In the genomic region with DNA sequence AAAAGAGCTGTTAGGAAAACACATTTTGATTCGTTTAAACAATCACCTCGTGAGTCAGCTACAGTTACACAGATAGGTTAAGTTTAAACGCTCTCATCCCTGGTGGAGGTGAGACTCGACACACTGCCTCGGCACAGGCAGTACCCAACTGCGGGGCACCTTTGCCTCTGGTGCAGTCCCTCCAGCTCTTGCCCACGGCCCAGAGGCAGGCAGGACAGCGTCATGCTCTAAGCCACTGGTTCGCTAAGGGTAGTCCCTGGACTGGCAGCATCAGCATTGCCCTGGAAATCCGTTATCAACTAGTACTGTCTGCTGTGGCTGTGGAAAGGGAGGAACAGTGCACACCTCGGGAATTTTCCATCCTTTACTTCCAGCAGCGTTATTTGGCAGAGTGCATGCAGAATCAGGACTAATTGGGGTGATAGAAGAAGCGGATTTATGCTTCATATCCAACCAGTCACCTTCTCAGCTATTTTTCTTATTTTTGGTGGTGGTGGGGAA, we compare ENCODE assay signal across 19 cellular contexts. TPM values are rescaled to one million over a fixed set of nuclear protein-coding genes. Genes with fewer than 3 reads are reported as not detected.
DNase-seq lines count a peak whose midpoint lies in the region; ATAC-seq and TF ChIP-seq lines count a peak whose summit lies in the region.
"Had no signal": no experiment of that assay in that cellular context is flagged by ENCODE, and none has a peak within 500 bp of the region (broad histone marks: within the 10 kb centered on the region; RNA-seq: fewer than 3 reads in every experiment).

No MANE protein-coding gene starts in this region.

- no peak overlapping the region for H3K4me2 ChIP-seq in H9 (ENCODE audit: insufficient read depth, insufficient read length, low read length)

- no peak overlapping the region for H2BK20ac ChIP-seq in H9 (ENCODE audit: low read depth, low read length, poor library complexity, severe bottlenecking)

- H3K9ac ChIP-seq in H9 (ENCODE audit: extremely low read depth, insufficient read length, low read length) = no peak overlapping the region
- H3K9ac ChIP-seq: GM23248 had no signal

- H3K9me3 ChIP-seq in H9 (ENCODE audit: control insufficient read depth, low read depth, low read length) = no peaks in the 10 kb centered on the region
- H3K9me3 ChIP-seq: BE2C, HAP-1 had no signal

- no peaks in the 10 kb centered on the region; a peak in 1 of 7 replicates for H3K36me3 Mint-ChIP-seq in H9 (ENCODE audit: insufficient read depth in 1 of 3, low read depth in 3 of 3)
- H3K36me3 Mint-ChIP-seq: CD8-positive, alpha-beta T cell had no signal

- no peak overlapping the region for H2BK15ac ChIP-seq in H9 (ENCODE audit: low read depth, low read length)

- H3K79me2 ChIP-seq in H9 (ENCODE audit: insufficient read depth, low read length) = no peaks in the 10 kb centered on the region

- no peak overlapping the region for H2BK120ac ChIP-seq in H9 (ENCODE audit: low read depth, low read length, poor library complexity, severe bottlenecking)

- no peak overlapping the region for H3K18ac ChIP-seq in H9 (ENCODE audit: insufficient read length, low read depth, low read length)

- H3K4me1 Mint-ChIP-seq in H9 = peaks cover 18 to 26% of the 10 kb centered on the region in 2 experiments

- H4K91ac ChIP-seq in H9 (ENCODE audit: insufficient read length, low read depth, low read length) = no peak overlapping the region

- TF ChIP-seq CTCF in H9 (conservative IDR thresholded peaks at IDR 0.05) = no peak

- H2BK12ac ChIP-seq in H9 (ENCODE audit: insufficient read length, low read depth, low read length) = no peak overlapping the region

- ATAC-seq in SK-N-SH treated with all-trans-retinoic acid at 6 μM for 48 hours (peak; percentile 30; the same call in 1 of the 3 replicates), sciatic nerve (no peak), GM19455 (IDR thresholded peaks at IDR 0.05; ENCODE audit: unreplicated experiment) (no peak)
- ATAC-seq: CD8-positive, alpha-beta T cell had no signal

- peak; percentile 30 for DNase-seq in H9
- DNase-seq in ecto neural progenitor cell (ENCODE audit: low spot score) = peak; percentile 35
- DNase-seq in sciatic nerve (ENCODE audit: low spot score) = peak; percentile 14
- no peak for DNase-seq in activated T-cell treated with anti-CD3 and anti-CD28 coated beads, Interleukin-2, amount 50 U/mL, for 48 hours
- no peak for DNase-seq in SIG-M5 treated with dmso at 0.1 percent for 504 hours (lab: John Stamatoyannopoulos, UW; ENCODE audit: unreplicated experiment)
- DNase-seq: BE2C; CD8-positive, alpha-beta T cell; COR-L47; DND-41; GF-D8; GM23248; HFFc6; IMR-90; KG1 had no signal

- no peak overlapping the region for H3T11ph ChIP-seq in H9 (ENCODE audit: low read length)

- H4K5ac ChIP-seq in H9 (ENCODE audit: insufficient read length, low read depth, low read length) = no peak overlapping the region

- H2BK5ac ChIP-seq in H9 (ENCODE audit: insufficient read length, low read length) = no peak overlapping the region

- H4K8ac ChIP-seq in H9 (replicated peaks; ENCODE audit: insufficient read length, low read depth, low read length) = no peak overlapping the region

- H3K4me3 Mint-ChIP-seq in H9 = no peak overlapping the region
- H3K4me3 Mint-ChIP-seq: CD8-positive, alpha-beta T cell; HFFc6 had no signal

- peaks cover 5% of the 10 kb centered on the region; the same call in 1 of the 2 replicates for H3K4me1 ChIP-seq in H9 (ENCODE audit: insufficient read depth, low read length)
- H3K4me1 ChIP-seq: BE2C, HAP-1 had no signal

- H3K27ac ChIP-seq in H9 (ENCODE audit: insufficient read length, low read depth, low read length) = no peak overlapping the region
- H3K27ac ChIP-seq: C4-2B, GM23248 had no signal

- H4K20me1 ChIP-seq in H9 (ENCODE audit: control insufficient read depth, insufficient read depth, insufficient read length) = no peaks in the 10 kb centered on the region

- no peaks in the 10 kb centered on the region for H3K79me1 ChIP-seq in H9 (ENCODE audit: insufficient read depth, low read depth, low read length, poor library complexity, severe bottlenecking)

- no peak overlapping the region for H3K27ac Mint-ChIP-seq in H9
- H3K27ac Mint-ChIP-seq: CD8-positive, alpha-beta T cell; HFFc6 had no signal

- no peak overlapping the region for H3K23ac ChIP-seq in H9 (ENCODE audit: insufficient read length, low read depth, low read length)

- no peak overlapping the region for H2AFZ ChIP-seq in H9 (ENCODE audit: low read length)
- H2AFZ ChIP-seq: GM23248 had no signal

- intact Hi-C loops in sciatic nerve (cut with DNase I) = no loop called here

- H2AK5ac ChIP-seq in H9 (ENCODE audit: insufficient read length, low read length) = no peak overlapping the region

- H3K56ac ChIP-seq in H9 (ENCODE audit: insufficient read length, low read depth, low read length) = no peak overlapping the region

- no peaks in the 10 kb centered on the region for H3K23me2 ChIP-seq in H9 (ENCODE audit: insufficient read length, low read depth, low read length, poor library complexity, severe bottlenecking)

- H3K27me3 Mint-ChIP-seq in H9 (ENCODE audit: low read depth) = peaks cover 18% of the 10 kb centered on the region

- H3K27me3 ChIP-seq in H9 (ENCODE audit: insufficient read depth, low read length) = no peaks in the 10 kb centered on the region

- H3K14ac ChIP-seq in H9 (ENCODE audit: insufficient read depth, low read length) = no peak overlapping the region; the same call in 1 of the 2 replicates

- no peaks in the 10 kb centered on the region; a peak in 1 of 5 replicates for H3K9me3 Mint-ChIP-seq in H9
- H3K9me3 Mint-ChIP-seq: CD8-positive, alpha-beta T cell had no signal

- WGBS in H9 (ENCODE audit: extremely low coverage, insufficient read length, low lambda C conversion rate) = no CpG with 5 or more reads among the region's 13 CpGs

- no peak overlapping the region for H3K4ac ChIP-seq in H9 (ENCODE audit: low read depth, low read length)

TF ChIP-seq in SK-N-SH treated with all-trans-retinoic acid at 6 μM for 48 hours, 23 proteins besides CTCF, POLR2A, EP300 and RAD21:
- no peak for TF ChIP-seq ZNF8 (CRISPR knock-in tag; IDR thresholded peaks at IDR 0.05)
- TF ChIP-seq TCF4 (CRISPR knock-in tag; IDR thresholded peaks at IDR 0.05; ENCODE audit: borderline replicate concordance) = no peak
- no peak for TF ChIP-seq ZC3H10 (CRISPR knock-in tag; IDR thresholded peaks at IDR 0.05)
- no peak for TF ChIP-seq CSDC2 (CRISPR knock-in tag; IDR thresholded peaks at IDR 0.05)
- TF ChIP-seq, protein P1, sequence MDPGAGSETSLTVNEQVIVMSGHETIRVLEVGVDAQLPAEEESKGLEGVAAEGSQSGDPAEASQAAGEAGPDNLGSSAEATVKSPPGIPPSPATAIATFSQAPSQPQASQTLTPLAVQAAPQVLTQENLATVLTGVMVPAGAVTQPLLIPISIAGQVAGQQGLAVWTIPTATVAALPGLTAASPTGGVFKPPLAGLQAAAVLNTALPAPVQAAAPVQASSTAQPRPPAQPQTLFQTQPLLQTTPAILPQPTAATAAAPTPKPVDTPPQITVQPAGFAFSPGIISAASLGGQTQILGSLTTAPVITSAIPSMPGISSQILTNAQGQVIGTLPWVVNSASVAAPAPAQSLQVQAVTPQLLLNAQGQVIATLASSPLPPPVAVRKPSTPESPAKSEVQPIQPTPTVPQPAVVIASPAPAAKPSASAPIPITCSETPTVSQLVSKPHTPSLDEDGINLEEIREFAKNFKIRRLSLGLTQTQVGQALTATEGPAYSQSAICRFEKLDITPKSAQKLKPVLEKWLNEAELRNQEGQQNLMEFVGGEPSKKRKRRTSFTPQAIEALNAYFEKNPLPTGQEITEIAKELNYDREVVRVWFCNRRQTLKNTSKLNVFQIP (CRISPR knock-in tag; IDR thresholded peaks at IDR 0.05; ENCODE audit: borderline replicate concordance, low read depth) = no peak
- TF ChIP-seq ZFP3 (CRISPR knock-in tag; IDR thresholded peaks at IDR 0.05) = no peak
- no peak for TF ChIP-seq OSR1 (CRISPR knock-in tag; IDR thresholded peaks at IDR 0.05)

RNA-seq across cellular contexts. Expression of a gene that starts 3.7 kb away (rescaled TPM):
- total RNA-seq in H9 (2021) (0.15 TPM in 1 of 2 replicates, not detected in the other), sciatic nerve (2.1 TPM)
- total RNA-seq: HFFc6, HT-29, IMR-90 had no signal

Comparison
In these comparisons a context has a peak if more than half of its experiments do, and no peak if none do; other contexts are left out.
1. DNase-seq: peak in H9 (single experiment), ecto neural progenitor cell (single experiment) and sciatic nerve (single experiment); none in activated T-cell treated with anti-CD3 and anti-CD28 coated beads, Interleukin-2, amount 50 U/mL, for 48 hours (0 of 2) and SIG-M5 treated with dmso at 0.1 percent for 504 hours (single experiment).